ENCODE assay signal across 1 cellular context in genomic region chr1:222618880-222619321, GRCh38.
A peak's percentile ranks its signal among the peaks of the same experiment; 100 is the strongest.
TF ChIP-seq lines count a peak whose summit lies in the region.

No MANE protein-coding gene starts in this region.

TF ChIP-seq in K562, 482 proteins besides CTCF, POLR2A, EP300 and RAD21:
- TF ChIP-seq ZBTB40 (IDR thresholded peaks at IDR 0.05) (peak; percentile 24; the same call in 1 of the 2 replicates), ZBTB40 (CRISPR knock-in tag; IDR thresholded peaks at IDR 0.05) (no peak), FOXM1 (IDR thresholded peaks at IDR 0.05; ENCODE audit: low read depth) (no peak), FOXM1 (CRISPR knock-in tag; IDR thresholded peaks at IDR 0.05; ENCODE audit: low read depth) (no peak), SPI1 (IDR thresholded peaks at IDR 0.05; ENCODE audit: borderline replicate concordance, low read depth, low read length) (0 out of 2 replicates have a peak, but pooled peaks have one; percentile 33), HMGXB4 (CRISPR knock-in tag; IDR thresholded peaks at IDR 0.05) (peak; percentile 43; the same call in 1 of the 2 replicates), KDM5B (IDR thresholded peaks at IDR 0.05; ENCODE audit: insufficient replicate concordance, low read depth, low read length) (peak; percentile 14), CBFA2T3 (IDR thresholded peaks at IDR 0.05) (0 out of 2 replicates have a peak, but pooled peaks have one; percentile 3), SMARCC2 (IDR thresholded peaks at IDR 0.05; ENCODE audit: low read depth) (no peak), ZNF639 (CRISPR knock-in tag; conservative IDR thresholded peaks at IDR 0.05 in 1 of 2, IDR thresholded peaks at IDR 0.05 in 1 of 2) (0 out of 4 replicates have a peak, but pooled peaks of 1 of the 2 experiments have one; percentile 23), ETV1 (tag; conservative IDR thresholded peaks at IDR 0.05; ENCODE audit: low read depth) (no peak), ETV5 (CRISPR knock-in tag; IDR thresholded peaks at IDR 0.05; ENCODE audit: low read depth) (0 out of 2 replicates have a peak, but pooled peaks have one; percentile 42), ELF1 (tag; IDR thresholded peaks at IDR 0.05) (0 out of 2 replicates have a peak, but pooled peaks have one; percentile 29), E2F6 (IDR thresholded peaks at IDR 0.05; ENCODE audit: borderline replicate concordance in 1 of 2, extremely low read depth in 1 of 2, insufficient read depth in 1 of 2, insufficient read length in 1 of 2, low read depth in 1 of 2, low read length in 1 of 2, poor library complexity in 1 of 2, severe bottlenecking in 1 of 2) (peak in 1 of 2 experiments; percentile 61), HDAC1 (IDR thresholded peaks at IDR 0.05) (0 out of 4 replicates have a peak, but pooled peaks of 1 of the 2 experiments have one; percentile 43), HMG20B (CRISPR knock-in tag; IDR thresholded peaks at IDR 0.05) (no peak), NRF1 (conservative IDR thresholded peaks at IDR 0.05 in 1 of 2, IDR thresholded peaks at IDR 0.05 in 1 of 2) (peak; percentile 63 to 74), CEBPB (tag; IDR thresholded peaks at IDR 0.05) (peak; percentile 57), FOSL1 (tag; conservative IDR thresholded peaks at IDR 0.05) (0 out of 2 replicates have a peak, but pooled peaks have one; percentile 11), MTA3 (IDR thresholded peaks at IDR 0.05; ENCODE audit: borderline replicate concordance) (no peak), EGR1 (conservative IDR thresholded peaks at IDR 0.05) (peak; percentile 29; the same call in 1 of the 2 replicates), HNRNPLL (IDR thresholded peaks at IDR 0.05; ENCODE audit: low read depth, low read length, poor library complexity, severe bottlenecking) (peak; percentile 77)
- TF ChIP-seq, protein P1, sequence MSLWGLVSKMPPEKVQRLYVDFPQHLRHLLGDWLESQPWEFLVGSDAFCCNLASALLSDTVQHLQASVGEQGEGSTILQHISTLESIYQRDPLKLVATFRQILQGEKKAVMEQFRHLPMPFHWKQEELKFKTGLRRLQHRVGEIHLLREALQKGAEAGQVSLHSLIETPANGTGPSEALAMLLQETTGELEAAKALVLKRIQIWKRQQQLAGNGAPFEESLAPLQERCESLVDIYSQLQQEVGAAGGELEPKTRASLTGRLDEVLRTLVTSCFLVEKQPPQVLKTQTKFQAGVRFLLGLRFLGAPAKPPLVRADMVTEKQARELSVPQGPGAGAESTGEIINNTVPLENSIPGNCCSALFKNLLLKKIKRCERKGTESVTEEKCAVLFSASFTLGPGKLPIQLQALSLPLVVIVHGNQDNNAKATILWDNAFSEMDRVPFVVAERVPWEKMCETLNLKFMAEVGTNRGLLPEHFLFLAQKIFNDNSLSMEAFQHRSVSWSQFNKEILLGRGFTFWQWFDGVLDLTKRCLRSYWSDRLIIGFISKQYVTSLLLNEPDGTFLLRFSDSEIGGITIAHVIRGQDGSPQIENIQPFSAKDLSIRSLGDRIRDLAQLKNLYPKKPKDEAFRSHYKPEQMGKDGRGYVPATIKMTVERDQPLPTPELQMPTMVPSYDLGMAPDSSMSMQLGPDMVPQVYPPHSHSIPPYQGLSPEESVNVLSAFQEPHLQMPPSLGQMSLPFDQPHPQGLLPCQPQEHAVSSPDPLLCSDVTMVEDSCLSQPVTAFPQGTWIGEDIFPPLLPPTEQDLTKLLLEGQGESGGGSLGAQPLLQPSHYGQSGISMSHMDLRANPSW (CRISPR knock-in tag; IDR thresholded peaks at IDR 0.05): 0 out of 2 replicates have a peak, but pooled peaks have one; percentile 74
- TF ChIP-seq, protein P2, sequence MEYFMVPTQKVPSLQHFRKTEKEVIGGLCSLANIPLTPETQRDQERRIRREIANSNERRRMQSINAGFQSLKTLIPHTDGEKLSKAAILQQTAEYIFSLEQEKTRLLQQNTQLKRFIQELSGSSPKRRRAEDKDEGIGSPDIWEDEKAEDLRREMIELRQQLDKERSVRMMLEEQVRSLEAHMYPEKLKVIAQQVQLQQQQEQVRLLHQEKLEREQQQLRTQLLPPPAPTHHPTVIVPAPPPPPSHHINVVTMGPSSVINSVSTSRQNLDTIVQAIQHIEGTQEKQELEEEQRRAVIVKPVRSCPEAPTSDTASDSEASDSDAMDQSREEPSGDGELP (CRISPR knock-in tag; IDR thresholded peaks at IDR 0.05; ENCODE audit: borderline replicate concordance): peak; percentile 58; the same call in 1 of the 2 replicates
